ENCODE assay signal across 14 cellular contexts in the genomic region with DNA sequence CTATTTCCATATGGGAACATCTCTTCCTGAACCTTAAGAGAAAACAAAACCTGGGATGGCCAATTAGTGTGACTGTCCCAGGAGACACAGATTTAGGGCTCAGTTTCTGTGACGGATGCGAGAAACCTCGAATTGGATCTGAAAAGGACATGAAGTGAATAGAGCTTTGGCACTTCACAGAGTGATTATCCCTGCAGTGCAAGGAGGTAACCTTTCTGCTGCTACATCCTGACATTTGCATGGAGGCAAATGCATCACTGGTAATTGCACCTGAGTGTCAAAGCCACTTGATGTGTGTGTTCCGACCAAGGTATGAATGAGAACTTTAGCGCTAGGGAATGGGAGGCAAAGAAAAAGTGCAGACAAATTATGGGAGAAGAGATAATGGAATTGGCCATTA.
DNase-seq lines count a peak whose midpoint lies in the region; ATAC-seq and TF ChIP-seq lines count a peak whose summit lies in the region.
"Had no signal": no experiment of that assay in that cellular context is flagged by ENCODE, and none has a peak within 500 bp of the region (broad histone marks: within the 10 kb centered on the region; RNA-seq: fewer than 3 reads in every experiment).

No MANE protein-coding gene starts in this region.

- peaks cover 6% of the 10 kb centered on the region for H3K4me1 ChIP-seq in CD8-positive, alpha-beta memory T cell (ENCODE audit: insufficient read depth, low read length)
- peaks cover 24% of the 10 kb centered on the region; the same call in 1 of the 2 replicates for H3K4me1 ChIP-seq in GM23338 (ENCODE audit: insufficient read depth)
- peaks cover 34% of the 10 kb centered on the region for H3K4me1 ChIP-seq in neural progenitor cell

- H2AFZ ChIP-seq in GM23338 (peak overlapping the region; percentile 100; the same call in 1 of the 2 replicates), neural progenitor cell (replicated peaks) (peak overlapping the region; percentile 97)

- peaks cover 13 to 15% (median 13%) of the 10 kb centered on the region in 3 donors for H3K4me1 Mint-ChIP-seq in CD8-positive, alpha-beta memory T cell
- peaks cover 22% of the 10 kb centered on the region for H3K4me1 Mint-ChIP-seq in GM23338
- peaks cover 12% of the 10 kb centered on the region for H3K4me1 Mint-ChIP-seq in chondrocyte (ENCODE audit: low read depth)
- H3K4me1 Mint-ChIP-seq in neural progenitor cell, result peaks cover 23% of the 10 kb centered on the region
- H3K4me1 Mint-ChIP-seq in CD14-positive monocyte, result no peaks in the 10 kb centered on the region

- H4K20me1 ChIP-seq in GM23338 (replicated peaks; ENCODE audit: insufficient read depth) (no peaks in the 10 kb centered on the region), neural progenitor cell (ENCODE audit: low read depth) (no peaks in the 10 kb centered on the region)

- peak overlapping the region; percentile 98 for H3K4me2 ChIP-seq in GM23338
- H3K4me2 ChIP-seq in neural progenitor cell, result peak overlapping the region; percentile 88

- H3K9me3 Mint-ChIP-seq in CD8-positive, alpha-beta memory T cell, result no peaks in the 10 kb centered on the region
- no peaks in the 10 kb centered on the region for H3K9me3 Mint-ChIP-seq in GM23338
- no peaks in the 10 kb centered on the region for H3K9me3 Mint-ChIP-seq in chondrocyte (ENCODE audit: low read depth)
- H3K9me3 Mint-ChIP-seq in neural progenitor cell, result peaks cover 3% of the 10 kb centered on the region
- H3K9me3 Mint-ChIP-seq in CD14-positive monocyte, result peaks cover 0 to 8% (median 2%) of the 10 kb centered on the region in 7 donors
- H3K9me3 Mint-ChIP-seq: CD4-positive, alpha-beta memory T cell had no signal

- no peak for ATAC-seq in GM23338

- H3K27ac ChIP-seq in CD8-positive, alpha-beta memory T cell (ENCODE audit: low read depth, low read length), result no peak overlapping the region
- H3K27ac ChIP-seq in GM23338 (ENCODE audit: low read depth) (no peak overlapping the region), neural progenitor cell (no peak overlapping the region)
- H3K27ac ChIP-seq: ascending aorta, HL-60 had no signal

- no peak overlapping the region for H3K27ac Mint-ChIP-seq in CD8-positive, alpha-beta memory T cell
- H3K27ac Mint-ChIP-seq in GM23338, result no peak overlapping the region
- no peak overlapping the region for H3K27ac Mint-ChIP-seq in chondrocyte (ENCODE audit: unreplicated experiment)
- H3K27ac Mint-ChIP-seq in neural progenitor cell, result peak overlapping the region; percentile 90
- H3K27ac Mint-ChIP-seq in CD14-positive monocyte, result no peak overlapping the region

- no peaks in the 10 kb centered on the region for H3K9me3 ChIP-seq in CD8-positive, alpha-beta memory T cell (ENCODE audit: low read length)
- H3K9me3 ChIP-seq in neural progenitor cell (ENCODE audit: low read depth), result no peaks in the 10 kb centered on the region
- H3K9me3 ChIP-seq: ascending aorta had no signal

- intact Hi-C loops in CD14-positive monocyte (cut with micrococcal nuclease), result no loop called here

- peaks cover 23 to 58% of the 10 kb centered on the region in 2 donors for H3K27me3 Mint-ChIP-seq in CD8-positive, alpha-beta memory T cell
- H3K27me3 Mint-ChIP-seq in GM23338 (ENCODE audit: insufficient read depth, low read depth, poor library complexity), result peaks cover 7% of the 10 kb centered on the region
- no peaks in the 10 kb centered on the region for H3K27me3 Mint-ChIP-seq in chondrocyte (ENCODE audit: low read depth)
- H3K27me3 Mint-ChIP-seq in neural progenitor cell (ENCODE audit: insufficient read depth, low read depth), result peaks cover 2% of the 10 kb centered on the region
- H3K27me3 Mint-ChIP-seq in CD14-positive monocyte (ENCODE audit: low read depth in 3 of 3), result peaks cover 16 to 23% (median 22%) of the 10 kb centered on the region in 3 donors

- H3K4me3 ChIP-seq in CD8-positive, alpha-beta memory T cell (ENCODE audit: low read length), result no peak overlapping the region
- H3K4me3 ChIP-seq in GM23338, result peak overlapping the region; percentile 71
- H3K4me3 ChIP-seq in neural progenitor cell, result no peak overlapping the region

- H3K36me3 ChIP-seq in CD8-positive, alpha-beta memory T cell (ENCODE audit: insufficient read depth, low read length), result no peaks in the 10 kb centered on the region
- H3K36me3 ChIP-seq in GM23338 (ENCODE audit: insufficient read depth) (no peaks in the 10 kb centered on the region), neural progenitor cell (no peaks in the 10 kb centered on the region)
- H3K36me3 ChIP-seq: ascending aorta had no signal

- POLR2A ChIA-PET in CD8-positive, alpha-beta memory T cell (lab: Charles Lee), result no interaction called here

- DNase-seq in CD8-positive, alpha-beta memory T cell, result no peak
- DNase-seq in GM23338 (ENCODE audit: low spot score) (no peak), chondrocyte (ENCODE audit: low spot score) (no peak), neural progenitor cell (ENCODE audit: low spot score) (no peak), SIG-M5 (lab: John Stamatoyannopoulos, UW) (no peak), midbrain (lab: John Stamatoyannopoulos, UW) (no peak), CD14-positive monocyte (ENCODE audit: low spot score) (no peak)
- DNase-seq: activated CD4-positive, CD25-positive, alpha-beta regulatory T cell; foreskin fibroblast; GF-D8; NCI-H2029 treated with DMSO at 0.1 percent for 48 hours had no signal

- no peak for TF ChIP-seq CTCF in GM23338 (conservative IDR thresholded peaks at IDR 0.05; ENCODE audit: low read depth in 2 of 2)
- TF ChIP-seq CTCF in chondrocyte (IDR thresholded peaks at IDR 0.05), result no peak
- TF ChIP-seq CTCF in neural progenitor cell (IDR thresholded peaks at IDR 0.05), result no peak
- TF ChIP-seq CTCF in CD14-positive monocyte (IDR thresholded peaks at IDR 0.05), result no peak

- H3K79me2 ChIP-seq in GM23338 (replicated peaks; ENCODE audit: insufficient read depth) (no peaks in the 10 kb centered on the region), neural progenitor cell (ENCODE audit: low read depth) (no peaks in the 10 kb centered on the region)

- H3K36me3 Mint-ChIP-seq in CD8-positive, alpha-beta memory T cell, result no peaks in the 10 kb centered on the region
- H3K36me3 Mint-ChIP-seq in GM23338 (ENCODE audit: low read depth) (no peaks in the 10 kb centered on the region), chondrocyte (ENCODE audit: low read depth) (no peaks in the 10 kb centered on the region), neural progenitor cell (peaks cover 2% of the 10 kb centered on the region), CD14-positive monocyte (no peaks in the 10 kb centered on the region)
- H3K36me3 Mint-ChIP-seq: CD4-positive, alpha-beta memory T cell had no signal

- H3F3A ChIP-seq in GM23338 (replicated peaks; ENCODE audit: low read depth), result no peaks in the 10 kb centered on the region
- peaks cover 23% of the 10 kb centered on the region for H3F3A ChIP-seq in neural progenitor cell (ENCODE audit: low read depth)

- H3K9me2 ChIP-seq in GM23338 (ENCODE audit: insufficient read depth), result no peaks in the 10 kb centered on the region; the same call in 1 of the 2 replicates

- H3K9ac ChIP-seq in neural progenitor cell, result no peak overlapping the region

- CTCF ChIA-PET in CD8-positive, alpha-beta memory T cell (lab: Charles Lee), result no interaction called here

- H3K4me3 Mint-ChIP-seq in CD8-positive, alpha-beta memory T cell, result peak overlapping the region in 4 of 7 donors; percentile 68 to 81 (median 72)
- H3K4me3 Mint-ChIP-seq in GM23338, result peak overlapping the region; percentile 75
- peak overlapping the region; percentile 72 for H3K4me3 Mint-ChIP-seq in chondrocyte (ENCODE audit: unreplicated experiment)
- peak overlapping the region; percentile 84 for H3K4me3 Mint-ChIP-seq in neural progenitor cell
- no peak overlapping the region for H3K4me3 Mint-ChIP-seq in CD14-positive monocyte

- peaks cover 17% of the 10 kb centered on the region for H3K27me3 ChIP-seq in CD8-positive, alpha-beta memory T cell (ENCODE audit: insufficient read depth, low read length, poor library complexity, severe bottlenecking)
- H3K27me3 ChIP-seq in GM23338 (ENCODE audit: insufficient read depth) (peaks cover 17% of the 10 kb centered on the region; the same call in 1 of the 2 replicates), neural progenitor cell (no peaks in the 10 kb centered on the region)
- H3K27me3 ChIP-seq: ascending aorta had no signal

TF ChIP-seq in GM23338, 12 proteins besides CTCF, POLR2A, EP300 and RAD21 (continues in another document):
- TF ChIP-seq STAT1 (IDR thresholded peaks at IDR 0.05; ENCODE audit: unreplicated experiment), result no peak
- no peak for TF ChIP-seq ZNF114 (CRISPR knock-in tag; IDR thresholded peaks at IDR 0.05)
- TF ChIP-seq JUNB (IDR thresholded peaks at IDR 0.05; ENCODE audit: unreplicated experiment), result no peak

Comparison
In these comparisons a context has a peak if more than half of its experiments do, and no peak if none do; other contexts are left out.
1. H3K4me3 Mint-ChIP-seq: peak in CD8-positive, alpha-beta memory T cell (4 of 7), GM23338 (single experiment), chondrocyte (single experiment) and neural progenitor cell (single experiment); none in CD14-positive monocyte (0 of 2).